ENCODE assay signal across 27 cellular contexts in the genomic region with DNA sequence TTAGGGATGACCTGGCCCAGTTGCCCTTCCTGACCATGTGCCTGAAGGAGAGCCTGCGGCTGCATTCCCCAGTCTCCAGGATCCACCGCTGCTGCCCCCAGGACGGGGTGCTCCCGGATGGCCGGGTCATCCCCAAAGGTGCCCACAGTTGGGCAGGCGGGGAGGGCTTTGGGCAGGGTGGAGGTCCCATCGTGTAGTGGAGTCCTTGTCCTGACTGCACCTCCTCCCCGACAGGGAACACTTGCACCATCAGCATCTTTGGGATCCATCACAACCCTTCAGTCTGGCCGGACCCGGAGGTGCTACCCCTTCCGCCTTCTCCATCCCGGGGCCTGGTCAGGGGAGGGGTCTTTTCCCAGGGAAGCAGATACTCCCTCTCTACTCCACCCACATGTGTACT. TPM values are rescaled to one million over a fixed set of nuclear protein-coding genes. Genes with fewer than 3 reads are reported as not detected.
"Had no signal": no experiment of that assay in that cellular context is flagged by ENCODE, and none has a peak within 500 bp of the region (broad histone marks: within the 10 kb centered on the region; RNA-seq: fewer than 3 reads in every experiment).

No MANE protein-coding gene starts in this region.

- DNase-seq: central memory CD4-positive, alpha-beta T cell; effector memory CD4-positive, alpha-beta T cell; esophagus squamous epithelium; foreskin melanocyte; immature natural killer cell; left lung; natural killer cell; stimulated activated CD4-positive, alpha-beta T cell treated with anti-CD3 and anti-CD28 coated beads, Interleukin-2, amount 100 ng/mL, for 24 hours; stimulated activated CD4-positive, alpha-beta T cell treated with anti-CD3 and anti-CD28 coated beads, Interleukin-4, amount 100 ng/mL, for 24 hours; stimulated activated naive CD4-positive, alpha-beta T cell treated with Interleukin-2 at 50 U/mL for 16 hours; substantia nigra; testis; tibial artery; uterus had no signal

- H3K4me3 ChIP-seq: esophagus squamous epithelium, left lung, testis, tibial artery, upper lobe of left lung, uterus had no signal

- H3K27me3 ChIP-seq: testis, upper lobe of left lung had no signal

- H3K9me3 ChIP-seq: esophagus squamous epithelium, left lung, neutrophil, testis, tibial artery, upper lobe of left lung, uterus had no signal

- ATAC-seq: natural killer cell; sciatic nerve; stimulated activated effector memory CD8-positive, alpha-beta T cell treated with anti-CD3 and anti-CD28 coated beads, Interleukin-12 subunit alpha, Interleukin-12 subunit beta, amount 100 ng/mL, for 72 hours had no signal

- H3K27ac ChIP-seq: esophagus squamous epithelium, left lung, neutrophil, parathyroid adenoma, testis, tibial artery, upper lobe of left lung, uterus had no signal

- H3K4me1 ChIP-seq: testis had no signal

- H3K36me3 ChIP-seq: esophagus squamous epithelium, left lung, neutrophil, tibial artery, upper lobe of left lung, uterus had no signal

RNA-seq across cellular contexts. Expression of gene CYP4F8, which starts 31.7 kb away (rescaled TPM):
- total RNA-seq: cerebellum, endothelial cell of umbilical vein, epithelial cell of proximal tubule, esophagus squamous epithelium, left lung, natural killer cell, omental fat pad, progenitor cell of endocrine pancreas, sciatic nerve, skeletal muscle tissue, upper lobe of left lung had no signal
- polyA plus RNA-seq: endothelial cell of umbilical vein, immature natural killer cell, keratinocyte, neural cell had no signal

RNA-seq across cellular contexts. Expression of gene CYP4F3, which starts 57.4 kb away (rescaled TPM):
- total RNA-seq: endothelial cell of umbilical vein, epithelial cell of proximal tubule, progenitor cell of endocrine pancreas had no signal
- polyA plus RNA-seq: endothelial cell of umbilical vein, immature natural killer cell, neural cell had no signal
